In genomic region chr20:57667385-57667784, GRCh38 we compare ENCODE assay signal across 21 cellular contexts. TPM values are rescaled to one million over a fixed set of nuclear protein-coding genes. Genes with fewer than 3 reads are reported as not detected.
A peak's percentile ranks its signal among the peaks of the same experiment; 100 is the strongest.
DNase-seq lines count a peak whose midpoint lies in the region; ATAC-seq, FAIRE-seq and TF ChIP-seq lines count a peak whose summit lies in the region.
"Had no signal": no experiment of that assay in that cellular context is flagged by ENCODE, and none has a peak within 500 bp of the region (broad histone marks: within the 10 kb centered on the region; RNA-seq: fewer than 3 reads in every experiment).

No MANE protein-coding gene starts in this region.

- H3K4me3 ChIP-seq in RWPE2 (ENCODE audit: severe bottlenecking) = no peak overlapping the region
- no peak overlapping the region for H3K4me3 ChIP-seq in upper lobe of left lung
- H3K4me3 ChIP-seq in HepG2 (replicated peaks in 1 of 3; ENCODE audit: insufficient read depth in 1 of 3, low read depth in 2 of 3, low read length in 3 of 3) = no peak overlapping the region
- H3K4me3 ChIP-seq: A549, Peyer's patch had no signal

- H2AFZ ChIP-seq in HepG2 (ENCODE audit: low read length) = no peak overlapping the region

- H3K4me1 ChIP-seq in RWPE2 (ENCODE audit: insufficient read depth, poor library complexity, severe bottlenecking) = peaks cover 14% of the 10 kb centered on the region
- H3K4me1 ChIP-seq in upper lobe of left lung = peaks cover 12 to 26% (median 16%) of the 10 kb centered on the region in 4 donors
- H3K4me1 ChIP-seq in HepG2 (ENCODE audit: insufficient read depth, low read length) = no peaks in the 10 kb centered on the region

- WGBS in upper lobe of left lung, 2 donors = 82 to 94% methylated on average over 9 to 17 of the region's 17 CpGs
- 39% methylated on average over 17 of the region's 17 CpGs for WGBS in HepG2 (ENCODE audit: low lambda C conversion rate)

- H3K4me3 Mint-ChIP-seq in naive B cell = no peak overlapping the region
- H3K4me3 Mint-ChIP-seq: CD4-positive, CD25-positive, alpha-beta regulatory T cell had no signal

- no peak overlapping the region for H3K4me2 ChIP-seq in HepG2 (ENCODE audit: low read depth, low read length)
- H3K4me2 ChIP-seq: A549 had no signal

- no peaks in the 10 kb centered on the region for H3K79me2 ChIP-seq in HepG2 (ENCODE audit: insufficient read depth, low read length)

- no peak for TF ChIP-seq POLR2A in upper lobe of left lung (IDR thresholded peaks at IDR 0.05)
- no peak for TF ChIP-seq POLR2A in HepG2 (IDR thresholded peaks at IDR 0.05; ENCODE audit: insufficient read depth in 1 of 2, low read depth in 2 of 2, low read length in 2 of 2)

- no peaks in the 10 kb centered on the region for H3K27me3 Mint-ChIP-seq in naive B cell
- H3K27me3 Mint-ChIP-seq: CD4-positive, CD25-positive, alpha-beta regulatory T cell had no signal

- H3K27me3 ChIP-seq in RWPE2 (ENCODE audit: insufficient read depth, poor library complexity, severe bottlenecking) (no peaks in the 10 kb centered on the region), upper lobe of left lung (no peaks in the 10 kb centered on the region), HepG2 (ENCODE audit: control insufficient read depth in 1 of 2, insufficient read depth in 2 of 2, low read length in 2 of 2) (peaks cover 18 to 93% of the 10 kb centered on the region in 2 experiments)
- H3K27me3 ChIP-seq: Peyer's patch had no signal

- no peaks in the 10 kb centered on the region for H3K36me3 Mint-ChIP-seq in naive B cell
- H3K36me3 Mint-ChIP-seq: CD4-positive, CD25-positive, alpha-beta regulatory T cell had no signal

- intact Hi-C loops in left cardiac atrium (cut with DNase I) = no loop called here
- intact Hi-C loops in cardiac septum (cut with DNase I) = no loop called here
- intact Hi-C loops in HepG2 (cut with micrococcal nuclease; ENCODE audit: unreplicated experiment) = no loop called here

- H3K4me1 Mint-ChIP-seq in naive B cell = peaks cover 24 to 62% (median 41%) of the 10 kb centered on the region in 3 donors

- TF ChIP-seq RAD21 in HepG2 (CRISPR knock-in tag; IDR thresholded peaks at IDR 0.05) = no peak

- no TSS peak for BruUV-seq in HepG2 (replicated peaks; lab: Mats Ljungman, UMichigan)

- H3K9me3 ChIP-seq in RWPE2 (ENCODE audit: severe bottlenecking) = no peaks in the 10 kb centered on the region
- H3K9me3 ChIP-seq in upper lobe of left lung = no peaks in the 10 kb centered on the region
- H3K9me3 ChIP-seq in HepG2 (ENCODE audit: low read length) = no peaks in the 10 kb centered on the region
- H3K9me3 ChIP-seq: A549, Peyer's patch had no signal

- POLR2A ChIA-PET in HepG2 (lab: Yijun Ruan, JAX) = no interaction called here

- no peak for TF ChIP-seq CTCF in RWPE2 (IDR thresholded peaks at IDR 0.05; ENCODE audit: poor library complexity, severe bottlenecking)
- no peak for TF ChIP-seq CTCF in upper lobe of left lung (IDR thresholded peaks at IDR 0.05)
- TF ChIP-seq CTCF in HepG2 (CRISPR knock-in tag; IDR thresholded peaks at IDR 0.05) = no peak

- DNase-seq in left cardiac atrium = peak; percentile 7
- no peak for DNase-seq in cardiac septum (ENCODE audit: low spot score)
- DNase-seq in RWPE2 (ENCODE audit: low spot score) = no peak
- DNase-seq in naive B cell = no peak
- DNase-seq in upper lobe of left lung = peak in 1 of 2 donors; percentile 49
- DNase-seq in HepG2 (ENCODE audit: low spot score) = no peak
- DNase-seq in NAMALWA (ENCODE audit: low spot score) = no peak
- DNase-seq in effector CD4-positive, alpha-beta T cell = no peak
- DNase-seq: CD4-positive, CD25-positive, alpha-beta regulatory T cell; DMS79 treated with DMSO at 0.1 percent for 48 hours; KG1; NCI-H1105; NCI-H187 treated with DMSO at 0.1 percent for 48 hours; NCI-H2171; NCI-H774 had no signal

- no peak for TF ChIP-seq EP300 in upper lobe of left lung (IDR thresholded peaks at IDR 0.05)
- no peak for TF ChIP-seq EP300 in HepG2 (IDR thresholded peaks at IDR 0.05; ENCODE audit: low read depth in 2 of 2, low read length in 2 of 2)
- no peak for TF ChIP-seq EP300 in HepG2 (CRISPR knock-in tag; IDR thresholded peaks at IDR 0.05; ENCODE audit: borderline replicate concordance)

- H4K20me1 ChIP-seq in HepG2 (ENCODE audit: insufficient read depth, low read length) = no peaks in the 10 kb centered on the region; the same call in 1 of the 2 replicates

- H3K27ac ChIP-seq in RWPE2 (ENCODE audit: poor library complexity, severe bottlenecking) = peak overlapping the region; percentile 1
- H3K27ac ChIP-seq in upper lobe of left lung = peak overlapping the region in 3 of 4 donors; percentile 1 to 47 (median 35)
- no peak overlapping the region for H3K27ac ChIP-seq in HepG2 (ENCODE audit: extremely low read length, insufficient read depth, low read length)
- H3K27ac ChIP-seq: HL-60 had no signal

- in situ Hi-C loops in HepG2 (cut with HindIII; ENCODE audit: extremely low pct_ligation_motif_present, low pct_unique_long_range_greater_than_20kb) = no loop called here

- no peaks in the 10 kb centered on the region for H3K9me3 Mint-ChIP-seq in naive B cell
- H3K9me3 Mint-ChIP-seq: CD4-positive, CD25-positive, alpha-beta regulatory T cell had no signal

- H3K9ac ChIP-seq in HepG2 (ENCODE audit: insufficient read depth, low read depth, low read length) = no peak overlapping the region

- no peak for FAIRE-seq in HepG2 (lab: Jason Lieb, UNC)
- FAIRE-seq: A549, G401.6, GM12892 had no signal

- H3K36me3 ChIP-seq in RWPE2 (ENCODE audit: low read depth) (peaks cover 93% of the 10 kb centered on the region), upper lobe of left lung (no peaks in the 10 kb centered on the region), HepG2 (replicated peaks in 1 of 2; ENCODE audit: control insufficient read depth in 1 of 2, insufficient read depth in 2 of 2, low read length in 2 of 2) (no peaks in the 10 kb centered on the region)
- H3K36me3 ChIP-seq: Peyer's patch had no signal

- peak overlapping the region in 4 of 6 donors; percentile 38 to 80 (median 74) for H3K27ac Mint-ChIP-seq in naive B cell

- CTCF ChIA-PET in HepG2 (lab: Yijun Ruan, JAX; ENCODE audit: low intra/inter-chr PET ratio, low total read pairs) = no interaction called here

- ATAC-seq in left cardiac atrium (no peak), RWPE2 (ENCODE audit: low read depth) (no peak), naive B cell (ENCODE audit: low read depth in 2 of 2) (no peak), upper lobe of left lung (ENCODE audit: low FRiP score in 2 of 2) (no peak), HepG2 (no peak)
- ATAC-seq: A549 had no signal

RNA-seq across cellular contexts. Expression of gene PMEPA1, which starts 42.4 kb away (rescaled TPM):
- 10 to 100 TPM; 28.3 to 60.3 TPM for total RNA-seq in left cardiac atrium
- 34.8 TPM for total RNA-seq in cardiac septum
- 10 to 100 TPM in 5 of 6 donors, 1 to 10 TPM in 1; 7.6 to 18.7 (median 12.5) TPM for polyA plus RNA-seq in naive B cell (ENCODE audit: low read depth in 6 of 6)
- total RNA-seq in upper lobe of left lung = 10 to 100 TPM in 5 of 6 donors, 1 to 10 TPM in 1; 2.1 to 60.9 (median 17.6) TPM
- not detected in 2 replicates for total RNA-seq in HepG2 (2016; rRNA removed; fragmentation: Illumina TruSeq; extraction: Trizol)
- total RNA-seq in HepG2 (2016; cell fraction: cytosol; rRNA removed; fragmentation: Illumina TruSeq; extraction: Trizol; ENCODE audit: low read depth) = not detected in 2 replicates
- total RNA-seq in HepG2 (2016; cell fraction: insoluble cytoplasmic fraction; rRNA removed; fragmentation: Illumina TruSeq; extraction: Trizol) = not detected in 2 replicates
- 0.31 TPM in 1 of 2 replicates, not detected in the other for total RNA-seq in HepG2 (2016; cell fraction: membrane; rRNA removed; fragmentation: Illumina TruSeq; extraction: Trizol)
- not detected in 2 replicates for total RNA-seq in HepG2 (2016; cell fraction: nucleus; rRNA removed; fragmentation: Illumina TruSeq; extraction: Trizol)
- 0.08 TPM in 1 of 2 replicates, not detected in the other for polyA plus RNA-seq in HepG2 (2011; rRNA removed)
- polyA plus RNA-seq in HepG2 (2011; cell fraction: cytosol; rRNA removed) = 0.03 TPM in 1 of 2 replicates, not detected in the other
- 0.12 and 0.16 TPM in 2 replicates for polyA plus RNA-seq in HepG2 (2011; cell fraction: nucleus; rRNA removed)
- polyA plus RNA-seq in HepG2 (2012) = not detected in 2 replicates
- polyA plus RNA-seq in HepG2 (2016; cell fraction: cytosol; fragmentation: Illumina TruSeq; extraction: Trizol; ENCODE audit: low read depth) = not detected in 2 replicates
- not detected in 2 replicates for polyA plus RNA-seq in HepG2 (2016; cell fraction: insoluble cytoplasmic fraction; fragmentation: Illumina TruSeq; extraction: Trizol; ENCODE audit: low read depth)
- polyA plus RNA-seq in HepG2 (2016; cell fraction: membrane; fragmentation: Illumina TruSeq; extraction: Trizol; ENCODE audit: low read depth) = 0.15 TPM in 1 of 2 replicates, not detected in the other
- polyA plus RNA-seq in HepG2 (2016; cell fraction: nucleus; fragmentation: Illumina TruSeq; extraction: Trizol; ENCODE audit: insufficient read depth, low read depth) = not detected in 2 replicates
- 0.20 and 7.8 TPM in 2 replicates for polyA minus RNA-seq in HepG2 (2011; rRNA and poly(A)+ RNA removed; ENCODE audit: low replicate concordance)
- 0.53 TPM in 1 of 2 replicates, not detected in the other for polyA minus RNA-seq in HepG2 (2011; cell fraction: cytosol; rRNA and poly(A)+ RNA removed)
- polyA minus RNA-seq in HepG2 (2011; cell fraction: nucleus; rRNA and poly(A)+ RNA removed) = 0.39 TPM in 1 of 2 replicates, not detected in the other

RNA-seq across cellular contexts. Expression of gene ZBP1, which starts 47.2 kb away (rescaled TPM):
- total RNA-seq in left cardiac atrium = under 1 TPM in 1 of 2 donors, not detected in 1; 0.47 TPM
- total RNA-seq in cardiac septum = 0.43 TPM
- polyA plus RNA-seq in naive B cell (ENCODE audit: low read depth in 6 of 6) = 10 to 100 TPM in 5 of 6 donors, 1 to 10 TPM in 1; 7.6 to 24.1 (median 15.5) TPM
- 1 to 10 TPM; 3.2 to 9.4 (median 4.8) TPM for total RNA-seq in upper lobe of left lung
- total RNA-seq in HepG2 (2016; rRNA removed; fragmentation: Illumina TruSeq; extraction: Trizol) = not detected in 2 replicates
- total RNA-seq in HepG2 (2016; cell fraction: cytosol; rRNA removed; fragmentation: Illumina TruSeq; extraction: Trizol; ENCODE audit: low read depth) = not detected in 2 replicates
- not detected in 2 replicates for total RNA-seq in HepG2 (2016; cell fraction: insoluble cytoplasmic fraction; rRNA removed; fragmentation: Illumina TruSeq; extraction: Trizol)
- total RNA-seq in HepG2 (2016; cell fraction: membrane; rRNA removed; fragmentation: Illumina TruSeq; extraction: Trizol) = not detected in 2 replicates
- total RNA-seq in HepG2 (2016; cell fraction: nucleus; rRNA removed; fragmentation: Illumina TruSeq; extraction: Trizol) = not detected in 2 replicates
- not detected in 2 replicates for polyA plus RNA-seq in HepG2 (2011; rRNA removed)
- not detected in 2 replicates for polyA plus RNA-seq in HepG2 (2011; cell fraction: cytosol; rRNA removed)
- polyA plus RNA-seq in HepG2 (2011; cell fraction: nucleus; rRNA removed) = not detected in 2 replicates
- polyA plus RNA-seq in HepG2 (2012) = not detected in 2 replicates
- not detected in 2 replicates for polyA plus RNA-seq in HepG2 (2016; cell fraction: cytosol; fragmentation: Illumina TruSeq; extraction: Trizol; ENCODE audit: low read depth)
- polyA plus RNA-seq in HepG2 (2016; cell fraction: insoluble cytoplasmic fraction; fragmentation: Illumina TruSeq; extraction: Trizol; ENCODE audit: low read depth) = not detected in 2 replicates
- polyA plus RNA-seq in HepG2 (2016; cell fraction: membrane; fragmentation: Illumina TruSeq; extraction: Trizol; ENCODE audit: low read depth) = not detected in 2 replicates
- polyA plus RNA-seq in HepG2 (2016; cell fraction: nucleus; fragmentation: Illumina TruSeq; extraction: Trizol; ENCODE audit: insufficient read depth, low read depth) = not detected in 2 replicates
- not detected in 2 replicates for polyA minus RNA-seq in HepG2 (2011; rRNA and poly(A)+ RNA removed; ENCODE audit: low replicate concordance)
- not detected in 2 replicates for polyA minus RNA-seq in HepG2 (2011; cell fraction: cytosol; rRNA and poly(A)+ RNA removed)
- not detected in 2 replicates for polyA minus RNA-seq in HepG2 (2011; cell fraction: nucleus; rRNA and poly(A)+ RNA removed)
- total RNA-seq: NCI-H460 had no signal
